In the genomic region with DNA sequence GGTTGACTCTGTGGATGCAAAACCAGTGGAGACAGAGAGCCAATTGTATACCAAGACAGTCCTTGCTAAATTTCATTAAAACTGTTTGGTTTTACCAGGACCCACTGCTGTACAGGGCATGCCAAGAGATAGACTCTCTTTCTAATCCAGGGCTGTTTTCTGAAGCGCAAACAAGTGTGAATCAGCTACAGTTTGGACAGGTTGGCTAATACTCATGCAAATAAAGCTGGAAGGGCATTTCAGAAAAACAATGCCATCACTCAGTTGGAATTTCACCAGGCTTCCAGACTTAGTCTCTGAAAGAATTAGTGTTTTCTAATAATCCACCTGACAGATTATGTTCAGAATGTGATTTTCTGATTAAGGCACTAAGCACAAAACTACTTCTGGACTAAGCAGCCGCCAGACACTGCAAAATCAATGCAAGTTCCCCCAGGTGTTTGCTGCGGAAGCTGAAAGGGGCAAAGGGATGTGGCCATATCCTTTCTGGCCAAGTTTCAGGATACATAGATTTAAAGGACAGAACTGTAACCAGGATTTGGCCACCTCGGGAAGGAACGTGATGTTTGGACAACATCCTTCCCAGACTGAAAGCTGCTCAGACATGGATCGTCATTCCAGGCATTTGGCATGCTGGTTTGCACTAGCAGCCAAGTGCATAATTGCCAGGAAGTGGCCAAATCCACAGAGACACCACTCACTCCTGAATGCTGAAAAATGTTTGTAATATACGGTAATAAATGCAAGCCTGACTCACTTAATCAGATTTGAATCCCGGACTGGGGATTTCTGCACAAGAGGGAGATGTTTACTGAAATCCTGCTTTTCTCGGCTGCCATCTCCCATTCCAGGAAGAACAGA, we compare ENCODE assay signal across 10 cellular contexts. TPM values are rescaled to one million over a fixed set of nuclear protein-coding genes. Genes with fewer than 3 reads are reported as not detected.
DNase-seq lines count a peak whose midpoint lies in the region; TF ChIP-seq lines count a peak whose summit lies in the region.
"Had no signal": no experiment of that assay in that cellular context is flagged by ENCODE, and none has a peak within 500 bp of the region (broad histone marks: within the 10 kb centered on the region; RNA-seq: fewer than 3 reads in every experiment).

No MANE protein-coding gene starts in this region.

- H3K27ac Mint-ChIP-seq in chondrocyte (ENCODE audit: unreplicated experiment): peak overlapping the region; percentile 50
- H3K27ac Mint-ChIP-seq in activated CD4-positive, alpha-beta T cell treated with anti-CD3 and anti-CD28 coated beads, Interleukin-2, amount 10 ng/mL, durations not matched to agents 24 days and 14 days: no peak overlapping the region

- H3K27ac ChIP-seq in tibial nerve: peak overlapping the region in 2 of 4 donors; percentile 50 to 69
- H3K27ac ChIP-seq: hepatocyte, HL-60 had no signal

- peak; percentile 39 to 89 for TF ChIP-seq EP300 in tibial nerve (IDR thresholded peaks at IDR 0.05)

- no peak overlapping the region for H3K4me3 Mint-ChIP-seq in chondrocyte (ENCODE audit: unreplicated experiment)
- H3K4me3 Mint-ChIP-seq in activated CD4-positive, alpha-beta T cell treated with anti-CD3 and anti-CD28 coated beads, Interleukin-2, amount 10 ng/mL, durations not matched to agents 24 days and 14 days: no peak overlapping the region

- no peak for TF ChIP-seq POLR2A in tibial nerve (IDR thresholded peaks at IDR 0.05)

- TF ChIP-seq CTCF in chondrocyte (IDR thresholded peaks at IDR 0.05) (no peak), tibial nerve (IDR thresholded peaks at IDR 0.05) (no peak)

- peaks cover 0 to 19% (median 9%) of the 10 kb centered on the region in 4 donors for H3K4me1 ChIP-seq in tibial nerve

- no peak overlapping the region for H3K4me3 ChIP-seq in tibial nerve
- H3K4me3 ChIP-seq: hepatocyte had no signal

- no peaks in the 10 kb centered on the region for H3K36me3 Mint-ChIP-seq in chondrocyte (ENCODE audit: low read depth)
- H3K36me3 Mint-ChIP-seq in activated CD4-positive, alpha-beta T cell treated with anti-CD3 and anti-CD28 coated beads, Interleukin-2, amount 10 ng/mL, durations not matched to agents 24 days and 14 days (ENCODE audit: low read depth): no peaks in the 10 kb centered on the region

- H3K27me3 ChIP-seq in tibial nerve: no peaks in the 10 kb centered on the region
- H3K27me3 ChIP-seq: hepatocyte had no signal

- H3K4me1 Mint-ChIP-seq in chondrocyte (ENCODE audit: low read depth): peaks cover 33% of the 10 kb centered on the region
- H3K4me1 Mint-ChIP-seq in activated CD4-positive, alpha-beta T cell treated with anti-CD3 and anti-CD28 coated beads, Interleukin-2, amount 10 ng/mL, durations not matched to agents 24 days and 14 days: peaks cover 4% of the 10 kb centered on the region

- peaks cover 0 to 5% (median 0%) of the 10 kb centered on the region in 4 donors for H3K9me3 ChIP-seq in tibial nerve

- H3K9me3 Mint-ChIP-seq in chondrocyte (ENCODE audit: low read depth): no peaks in the 10 kb centered on the region
- H3K9me3 Mint-ChIP-seq in activated CD4-positive, alpha-beta T cell treated with anti-CD3 and anti-CD28 coated beads, Interleukin-2, amount 10 ng/mL, durations not matched to agents 24 days and 14 days: no peaks in the 10 kb centered on the region

- intact Hi-C loops in activated CD4-positive, alpha-beta T cell treated with anti-CD3 and anti-CD28 coated beads, Interleukin-2, amount 10 ng/mL, durations not matched to agents 24 days and 14 days (cut with micrococcal nuclease): loop anchor here (10.0 kb wide), 1 partner anchor 440 kb away; no protein-coding TSS in a partner anchor

- WGBS in tibial nerve, 2 donors: 35 to 43% methylated on average over 9 of the region's 9 CpGs

- no peaks in the 10 kb centered on the region for H3K36me3 ChIP-seq in tibial nerve

- no peaks in the 10 kb centered on the region for H3K27me3 Mint-ChIP-seq in chondrocyte (ENCODE audit: low read depth)
- H3K27me3 Mint-ChIP-seq in activated CD4-positive, alpha-beta T cell treated with anti-CD3 and anti-CD28 coated beads, Interleukin-2, amount 10 ng/mL, durations not matched to agents 24 days and 14 days: peaks cover 28% of the 10 kb centered on the region

- peak; percentile 63 for DNase-seq in NCI-H226
- no peak for DNase-seq in chondrocyte (ENCODE audit: low spot score)
- DNase-seq in kidney tubule cell (ENCODE audit: low spot score): peak; percentile 64
- peak in 1 of 2 donors; percentile 46 for DNase-seq in tibial nerve (ENCODE audit: low spot score in 2 of 2)
- DNase-seq in NCI-H2081 treated with DMSO at 0.1 percent for 48 hours (lab: John Stamatoyannopoulos, UW): no peak
- DNase-seq in hypothalamus (lab: John Stamatoyannopoulos, UW): no peak
- DNase-seq in activated CD4-positive, alpha-beta T cell treated with anti-CD3 and anti-CD28 coated beads, Interleukin-2, amount 10 ng/mL, durations not matched to agents 24 days and 14 days: no peak
- DNase-seq: NCI-H510A treated with DMSO at 0.1 percent for 48 hours had no signal

RNA-seq across cellular contexts. Expression of gene CDKN3, which starts 32.0 kb away (rescaled TPM):
- total RNA-seq in chondrocyte: 5.3 to 10.4 TPM (median 8.9 TPM) in 3 replicates
- total RNA-seq in tibial nerve: 1 to 10 TPM in 2 of 4 donors, not detected in 2; 3.6 to 4.6 TPM
- total RNA-seq in activated CD4-positive, alpha-beta T cell treated with anti-CD3 and anti-CD28 coated beads, Interleukin-2, amount 10 ng/mL, durations not matched to agents 24 days and 14 days: 42.5 and 50.8 TPM in 2 replicates

Comparison
In these comparisons a context has a peak if more than half of its experiments do, and no peak if none do; other contexts are left out.
1. DNase-seq: peak in NCI-H226 (single experiment) and kidney tubule cell (single experiment); none in chondrocyte (single experiment), NCI-H2081 treated with DMSO at 0.1 percent for 48 hours (single experiment), hypothalamus (0 of 51) and activated CD4-positive, alpha-beta T cell treated with anti-CD3 and anti-CD28 coated beads, Interleukin-2, amount 10 ng/mL, durations not matched to agents 24 days and 14 days (single experiment).